9 cellular contexts compared by ENCODE assay signal in genomic region chr1:4959216-4959615, GRCh38.
"Had no signal": no experiment of that assay in that cellular context is flagged by ENCODE, and none has a peak within 500 bp of the region (broad histone marks: within the 10 kb centered on the region; RNA-seq: fewer than 3 reads in every experiment).

No MANE protein-coding gene starts in this region.

- H3K4me1 ChIP-seq: HAP-1 had no signal

- H3K9ac ChIP-seq: GM23248 had no signal

- H2AFZ ChIP-seq: GM23248, GM23338 had no signal

- H3K4me3 ChIP-seq: GM23248, GM23338, HAP-1 had no signal

- H3K36me3 ChIP-seq: HAP-1 had no signal

- H3K27ac ChIP-seq: GM23248 had no signal

- ATAC-seq: GM23338, HCT116 had no signal

- H3K9me3 ChIP-seq: HAP-1 had no signal

- H3K4me2 ChIP-seq: GM23338 had no signal

- DNase-seq: GM23248, GOT3, H7, H9, HCEC 1CT, HFFc6 had no signal
